ENCODE assay signal across 8 cellular contexts in the genomic region with DNA sequence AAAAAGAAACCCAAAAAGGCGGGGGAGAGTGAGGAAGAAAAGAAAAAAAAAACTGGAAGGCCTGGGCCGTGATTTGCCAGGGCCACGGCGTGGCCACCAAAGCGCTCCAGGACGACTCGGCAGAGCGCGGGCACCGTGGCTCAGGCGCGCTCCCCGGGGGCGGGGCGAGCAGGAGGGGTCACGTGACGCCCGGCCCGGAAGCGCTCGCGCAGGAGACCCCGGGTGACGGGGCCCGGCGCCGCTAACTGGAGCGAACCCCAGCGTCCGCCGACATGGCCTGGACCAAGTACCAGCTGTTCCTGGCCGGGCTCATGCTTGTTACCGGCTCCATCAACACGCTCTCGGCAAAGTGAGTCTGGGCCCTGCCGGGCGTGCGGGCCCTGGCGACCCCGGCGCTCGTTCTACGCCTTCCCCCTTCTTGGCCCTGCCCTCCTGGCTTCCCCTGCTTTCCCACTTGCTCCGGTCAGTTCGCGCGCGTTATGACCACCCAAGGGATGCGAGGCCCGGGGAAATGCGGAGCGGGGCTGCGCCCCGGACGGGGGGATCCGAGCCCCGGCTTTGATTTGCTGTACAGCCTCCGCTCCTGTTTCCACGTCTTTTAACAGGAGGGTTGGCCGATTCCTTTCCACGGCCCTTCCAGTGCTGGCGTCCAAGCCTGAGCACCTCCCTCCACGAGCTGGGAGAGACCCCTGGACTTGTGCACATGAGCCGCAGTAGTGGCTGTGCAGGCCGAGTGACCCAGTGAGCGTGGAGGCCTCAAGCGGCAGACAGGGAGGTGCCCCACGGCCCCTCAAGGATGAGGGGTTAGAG. TPM values are rescaled to one million over a fixed set of nuclear protein-coding genes. Genes with fewer than 3 reads are reported as not detected.
DNase-seq lines count a peak whose midpoint lies in the region; ATAC-seq and TF ChIP-seq lines count a peak whose summit lies in the region.

A gene with protein sequence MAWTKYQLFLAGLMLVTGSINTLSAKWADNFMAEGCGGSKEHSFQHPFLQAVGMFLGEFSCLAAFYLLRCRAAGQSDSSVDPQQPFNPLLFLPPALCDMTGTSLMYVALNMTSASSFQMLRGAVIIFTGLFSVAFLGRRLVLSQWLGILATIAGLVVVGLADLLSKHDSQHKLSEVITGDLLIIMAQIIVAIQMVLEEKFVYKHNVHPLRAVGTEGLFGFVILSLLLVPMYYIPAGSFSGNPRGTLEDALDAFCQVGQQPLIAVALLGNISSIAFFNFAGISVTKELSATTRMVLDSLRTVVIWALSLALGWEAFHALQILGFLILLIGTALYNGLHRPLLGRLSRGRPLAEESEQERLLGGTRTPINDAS (plus strand): TSS at position 207 of the 810 bp plus-strand sequence. CDS start 66 bp downstream, at position 273.

- POLR2A ChIA-PET in A673 (lab: Charles Lee; ENCODE audit: low non-redundant PET): interaction anchor here (0.7 kb wide), 1 partner anchor 75 kb away, joined by 7 read pairs; no protein-coding TSS in a partner anchor
- POLR2A ChIA-PET in activated CD4-positive, alpha-beta T cell treated with anti-CD3 and anti-CD28 coated beads, Interleukin-2, amount 10 ng/mL, durations not matched to agents 7 days and 5 days (lab: Charles Lee): no interaction called here

- H3K9me3 Mint-ChIP-seq in activated CD4-positive, alpha-beta T cell treated with anti-CD3 and anti-CD28 coated beads, Interleukin-2, amount 10 ng/mL, durations not matched to agents 7 days and 5 days: no peaks in the 10 kb centered on the region

- peak; percentile 56 for ATAC-seq in GM18520 (IDR thresholded peaks at IDR 0.05; ENCODE audit: unreplicated experiment)
- peak; percentile 77 for ATAC-seq in HG03066 (IDR thresholded peaks at IDR 0.05; ENCODE audit: low read depth, unreplicated experiment)

- peaks cover 10% of the 10 kb centered on the region for H3K4me1 ChIP-seq in A673 (ENCODE audit: insufficient read depth, low read length, poor library complexity, severe bottlenecking)

- peak within 1 kb of the TSS; percentile 91 for H3K27ac Mint-ChIP-seq in activated CD4-positive, alpha-beta T cell treated with anti-CD3 and anti-CD28 coated beads, Interleukin-2, amount 10 ng/mL, durations not matched to agents 7 days and 5 days

- peak within 1 kb of the TSS; percentile 93 for H3K4me3 Mint-ChIP-seq in activated CD4-positive, alpha-beta T cell treated with anti-CD3 and anti-CD28 coated beads, Interleukin-2, amount 10 ng/mL, durations not matched to agents 7 days and 5 days

- H3K4me3 ChIP-seq in A673 (ENCODE audit: low read depth, low read length, poor library complexity, severe bottlenecking): peak within 1 kb of the TSS; percentile 98

- peaks cover 8% of the 10 kb centered on the region for H3K36me3 Mint-ChIP-seq in activated CD4-positive, alpha-beta T cell treated with anti-CD3 and anti-CD28 coated beads, Interleukin-2, amount 10 ng/mL, durations not matched to agents 7 days and 5 days (ENCODE audit: low read depth)

- BruUV-seq in A673 (replicated peaks; lab: Mats Ljungman, UMichigan): no TSS peak

- TF ChIP-seq CTCF in A673 (conservative IDR thresholded peaks at IDR 0.05; ENCODE audit: low read depth, low read length): no peak

- H3K27ac ChIP-seq in A673 (ENCODE audit: low read depth, low read length, poor library complexity, severe bottlenecking): peak within 1 kb of the TSS; percentile 89

- peaks cover 2% of the 10 kb centered on the region for H3K27me3 Mint-ChIP-seq in activated CD4-positive, alpha-beta T cell treated with anti-CD3 and anti-CD28 coated beads, Interleukin-2, amount 10 ng/mL, durations not matched to agents 7 days and 5 days

- H3K9me3 ChIP-seq in A673 (ENCODE audit: low read depth, low read length, poor library complexity, severe bottlenecking): no peaks in the 10 kb centered on the region

- no peaks in the 10 kb centered on the region for H3K36me3 ChIP-seq in A673 (ENCODE audit: insufficient read depth, low read length, poor library complexity, severe bottlenecking)

- CTCF ChIA-PET in A673 (lab: Charles Lee): no interaction called here
- CTCF ChIA-PET in activated CD4-positive, alpha-beta T cell treated with anti-CD3 and anti-CD28 coated beads, Interleukin-2, amount 10 ng/mL, durations not matched to agents 7 days and 5 days (lab: Charles Lee): interaction anchor here (1.3 kb wide), 1 partner anchor 10 kb away, joined by 9 read pairs; no protein-coding TSS in a partner anchor

- no peaks in the 10 kb centered on the region for H3K27me3 ChIP-seq in A673 (replicated peaks; ENCODE audit: insufficient read depth, low read depth, low read length, poor library complexity)

- DNase-seq in A673 (ENCODE audit: low spot score) (peak; percentile 90), NCI-H2227 treated with DMSO at 0.1 percent for 48 hours (lab: John Stamatoyannopoulos, UW) (peak; percentile 65), cortex of kidney (lab: John Stamatoyannopoulos, UW) (peak; percentile 55), left kidney (ENCODE audit: low read depth, low spot score) (peak; percentile 94)
- DNase-seq in activated CD4-positive, alpha-beta T cell treated with anti-CD3 and anti-CD28 coated beads, Interleukin-2, amount 10 ng/mL, durations not matched to agents 7 days and 5 days: peak; percentile 81
- peak; percentile 78 for DNase-seq in stimulated activated CD4-positive, alpha-beta T cell treated with anti-CD3 and anti-CD28 coated beads, Interleukin-1b, Interleukin-23, amount 100 ng/mL, for 48 hours

- H3K4me1 Mint-ChIP-seq in activated CD4-positive, alpha-beta T cell treated with anti-CD3 and anti-CD28 coated beads, Interleukin-2, amount 10 ng/mL, durations not matched to agents 7 days and 5 days: peaks cover 44% of the 10 kb centered on the region

- intact Hi-C loops in A673 (cut with micrococcal nuclease; ENCODE audit: unreplicated experiment): no loop called here

RNA-seq across cellular contexts. Expression of the gene that starts here (rescaled TPM):
- total RNA-seq in A673 (2021): 32.8 and 33.2 TPM in 2 replicates
- total RNA-seq in activated CD4-positive, alpha-beta T cell treated with anti-CD3 and anti-CD28 coated beads, Interleukin-2, amount 10 ng/mL, durations not matched to agents 7 days and 5 days: 10 to 100 TPM; 20.2 to 20.6 TPM

Comparison
In these comparisons a context has a peak if more than half of its experiments do, and no peak if none do; other contexts are left out.
1. Peak in every context shown above with its lines: DNase-seq, ATAC-seq, H3K4me3 ChIP-seq and H3K27ac ChIP-seq.